ENCODE assay signal across 8 cellular contexts in the genomic region with DNA sequence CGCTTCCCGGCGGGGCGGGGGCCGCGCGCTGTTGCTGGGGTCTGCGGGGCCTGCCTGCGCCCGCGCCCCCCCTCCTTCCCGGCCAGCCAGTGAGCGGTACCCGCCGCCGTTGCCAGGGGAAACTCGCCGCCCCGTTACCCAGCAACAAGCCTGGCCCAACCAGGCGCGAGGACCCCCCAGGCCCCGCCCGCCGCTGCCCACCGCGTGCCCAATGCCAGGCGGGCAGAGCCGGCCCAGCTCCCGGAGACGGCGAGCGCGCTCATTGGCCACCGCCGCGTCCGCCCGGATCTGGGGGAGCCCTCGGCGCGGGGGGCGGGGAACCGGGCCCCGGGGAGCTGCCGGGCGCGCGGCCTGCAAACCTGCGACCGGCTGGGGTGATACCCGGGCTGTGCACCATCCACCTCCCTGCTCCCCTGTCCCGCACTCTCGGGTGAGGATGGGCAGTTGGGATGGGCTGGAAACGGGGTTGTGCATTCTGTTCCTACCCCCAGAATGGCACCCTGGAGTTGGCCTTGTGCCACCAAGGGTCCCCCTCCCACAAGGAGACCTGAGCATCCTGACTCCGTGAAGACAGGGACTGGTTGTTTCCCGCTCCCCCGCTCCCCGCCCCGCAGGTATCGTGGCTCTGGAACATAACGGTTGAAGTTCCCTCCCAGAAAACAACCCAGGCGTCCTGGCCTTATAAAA. TPM values are rescaled to one million over a fixed set of nuclear protein-coding genes. Genes with fewer than 3 reads are reported as not detected.
DNase-seq lines count a peak whose midpoint lies in the region; ATAC-seq, FAIRE-seq and TF ChIP-seq lines count a peak whose summit lies in the region.

No MANE protein-coding gene starts in this region.

- ATAC-seq in GM23338 (peak; percentile 33), T-cell (replicated peaks in 1 of 4) (peak; percentile 4 to 34 (median 24)), GM18520 (IDR thresholded peaks at IDR 0.05; ENCODE audit: unreplicated experiment) (no peak)
- ATAC-seq in stimulated activated naive CD8-positive, alpha-beta T cell treated with anti-CD3 and anti-CD28 coated beads, Interleukin-15, Interleukin-2, amounts not matched to agents 100 U/mL and 50 U/mL, for 24 hours: no peak

- H3K9me3 ChIP-seq in kidney (ENCODE audit: control insufficient read depth in 1 of 2, low read length in 2 of 2): no peaks in the 10 kb centered on the region

- TF ChIP-seq CTCF in GM23338 (conservative IDR thresholded peaks at IDR 0.05; ENCODE audit: low read depth in 2 of 2) (no peak), bronchial epithelial cell (IDR thresholded peaks at IDR 0.05; ENCODE audit: insufficient read depth, low read length, severe bottlenecking) (no peak), kidney (IDR thresholded peaks at IDR 0.05; ENCODE audit: borderline replicate concordance, extremely low read depth, insufficient read depth) (no peak)

- CTCF ChIA-PET in T-cell (lab: Charles Lee): interaction anchor here in 1 of 2 donors (1.2 kb wide), 1 partner anchor 29 kb away, joined by 4 read pairs; no protein-coding TSS in a partner anchor

- intact Hi-C loops in kidney (cut with DNase I): loop anchor here (10.0 kb wide), 1 partner anchor 85 kb away; no protein-coding TSS in a partner anchor

- H3K4me3 ChIP-seq in GM23338 (peak overlapping the region; percentile 73), bronchial epithelial cell (ENCODE audit: low read depth, low read length) (peak overlapping the region; percentile 4), kidney (ENCODE audit: low read length in 2 of 2) (no peak overlapping the region)

- H3K36me3 Mint-ChIP-seq in GM23338 (ENCODE audit: low read depth) (peaks cover 6% of the 10 kb centered on the region; the same call in 1 of the 3 replicates), T-cell (no peaks in the 10 kb centered on the region)

- no peak overlapping the region for H2AFZ ChIP-seq in GM23338

- H3K27ac Mint-ChIP-seq in GM23338: no peak overlapping the region
- H3K27ac Mint-ChIP-seq in T-cell: no peak overlapping the region

- H3K4me3 Mint-ChIP-seq in GM23338 (peak overlapping the region; percentile 51), T-cell (peak overlapping the region; percentile 53 to 83 (median 54))

- no peaks in the 10 kb centered on the region for H4K20me1 ChIP-seq in GM23338 (replicated peaks; ENCODE audit: insufficient read depth)

- H3K9ac ChIP-seq in kidney (ENCODE audit: low read length in 2 of 2): no peak overlapping the region

- H3K27me3 ChIP-seq in GM23338 (ENCODE audit: insufficient read depth) (peaks cover 41% of the 10 kb centered on the region), bronchial epithelial cell (ENCODE audit: control insufficient read depth, insufficient read depth, low read length) (no peaks in the 10 kb centered on the region)

- H3K4me1 ChIP-seq in GM23338 (ENCODE audit: insufficient read depth) (peaks cover 23% of the 10 kb centered on the region), kidney (ENCODE audit: control insufficient read depth in 1 of 2, insufficient read depth in 1 of 2, low read depth in 1 of 2, low read length in 2 of 2) (peaks cover 7 to 15% of the 10 kb centered on the region in 2 donors)

- POLR2A ChIA-PET in T-cell (lab: Charles Lee): no interaction called here

- H3K9me3 Mint-ChIP-seq in GM23338: peaks cover 3% of the 10 kb centered on the region; the same call in 2 of the 3 replicates
- no peaks in the 10 kb centered on the region for H3K9me3 Mint-ChIP-seq in T-cell

- H3K27ac ChIP-seq in GM23338 (ENCODE audit: low read depth): no peak overlapping the region
- H3K27ac ChIP-seq in kidney (ENCODE audit: low read depth in 2 of 2, low read length in 2 of 2): no peak overlapping the region

- H3K36me3 ChIP-seq in GM23338 (ENCODE audit: insufficient read depth): no peaks in the 10 kb centered on the region
- H3K36me3 ChIP-seq in bronchial epithelial cell (ENCODE audit: control insufficient read depth, insufficient read depth, low read length): no peaks in the 10 kb centered on the region
- H3K36me3 ChIP-seq in kidney (ENCODE audit: control insufficient read depth in 1 of 2, insufficient read depth in 2 of 2, low read length in 2 of 2): no peaks in the 10 kb centered on the region

- peak overlapping the region; percentile 90 for H3K4me2 ChIP-seq in GM23338

- no peaks in the 10 kb centered on the region for H3K79me2 ChIP-seq in GM23338 (replicated peaks; ENCODE audit: insufficient read depth)

- peak; percentile 68 for DNase-seq in 8988T
- DNase-seq in GM23338 (ENCODE audit: low spot score): peak; percentile 84
- peak in 25 of 34 experiments; percentile 31 to 68 (median 54) for DNase-seq in T-cell
- no peak for DNase-seq in bronchial epithelial cell (ENCODE audit: low read depth)
- DNase-seq in kidney: peak; percentile 85
- DNase-seq in stimulated activated naive CD8-positive, alpha-beta T cell treated with anti-CD3 and anti-CD28 coated beads, Interleukin-15, Interleukin-2, amounts not matched to agents 100 U/mL and 50 U/mL, for 24 hours: peak; percentile 61
- DNase-seq in H4 (ENCODE audit: low spot score): no peak

- H3K4me1 Mint-ChIP-seq in GM23338: peaks cover 21% of the 10 kb centered on the region
- H3K4me1 Mint-ChIP-seq in T-cell: peaks cover 8 to 31% (median 30%) of the 10 kb centered on the region in 3 donors

- H3K27me3 Mint-ChIP-seq in GM23338 (ENCODE audit: insufficient read depth, low read depth, poor library complexity) (peaks cover 25% of the 10 kb centered on the region), T-cell (no peaks in the 10 kb centered on the region)

- H3K9me2 ChIP-seq in GM23338 (ENCODE audit: insufficient read depth): no peaks in the 10 kb centered on the region

- peaks cover 43% of the 10 kb centered on the region for H3F3A ChIP-seq in GM23338 (replicated peaks; ENCODE audit: low read depth)

- no peak for FAIRE-seq in bronchial epithelial cell (lab: Jason Lieb, UNC)
- FAIRE-seq in kidney (lab: Jason Lieb, UNC): no peak

TF ChIP-seq in GM23338, 12 proteins besides CTCF, POLR2A, EP300 and RAD21 (continues in another document):
- TF ChIP-seq, protein P1, sequence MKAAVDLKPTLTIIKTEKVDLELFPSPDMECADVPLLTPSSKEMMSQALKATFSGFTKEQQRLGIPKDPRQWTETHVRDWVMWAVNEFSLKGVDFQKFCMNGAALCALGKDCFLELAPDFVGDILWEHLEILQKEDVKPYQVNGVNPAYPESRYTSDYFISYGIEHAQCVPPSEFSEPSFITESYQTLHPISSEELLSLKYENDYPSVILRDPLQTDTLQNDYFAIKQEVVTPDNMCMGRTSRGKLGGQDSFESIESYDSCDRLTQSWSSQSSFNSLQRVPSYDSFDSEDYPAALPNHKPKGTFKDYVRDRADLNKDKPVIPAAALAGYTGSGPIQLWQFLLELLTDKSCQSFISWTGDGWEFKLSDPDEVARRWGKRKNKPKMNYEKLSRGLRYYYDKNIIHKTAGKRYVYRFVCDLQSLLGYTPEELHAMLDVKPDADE (IDR thresholded peaks at IDR 0.05): no peak
- TF ChIP-seq JUNB (IDR thresholded peaks at IDR 0.05; ENCODE audit: unreplicated experiment): no peak
- TF ChIP-seq CREB1 (CRISPR knock-in tag; IDR thresholded peaks at IDR 0.05; ENCODE audit: low read depth): no peak
- no peak for TF ChIP-seq STAT1 (IDR thresholded peaks at IDR 0.05; ENCODE audit: unreplicated experiment)
- no peak for TF ChIP-seq NANOG (IDR thresholded peaks at IDR 0.05; ENCODE audit: borderline replicate concordance)
- TF ChIP-seq, protein P2, sequence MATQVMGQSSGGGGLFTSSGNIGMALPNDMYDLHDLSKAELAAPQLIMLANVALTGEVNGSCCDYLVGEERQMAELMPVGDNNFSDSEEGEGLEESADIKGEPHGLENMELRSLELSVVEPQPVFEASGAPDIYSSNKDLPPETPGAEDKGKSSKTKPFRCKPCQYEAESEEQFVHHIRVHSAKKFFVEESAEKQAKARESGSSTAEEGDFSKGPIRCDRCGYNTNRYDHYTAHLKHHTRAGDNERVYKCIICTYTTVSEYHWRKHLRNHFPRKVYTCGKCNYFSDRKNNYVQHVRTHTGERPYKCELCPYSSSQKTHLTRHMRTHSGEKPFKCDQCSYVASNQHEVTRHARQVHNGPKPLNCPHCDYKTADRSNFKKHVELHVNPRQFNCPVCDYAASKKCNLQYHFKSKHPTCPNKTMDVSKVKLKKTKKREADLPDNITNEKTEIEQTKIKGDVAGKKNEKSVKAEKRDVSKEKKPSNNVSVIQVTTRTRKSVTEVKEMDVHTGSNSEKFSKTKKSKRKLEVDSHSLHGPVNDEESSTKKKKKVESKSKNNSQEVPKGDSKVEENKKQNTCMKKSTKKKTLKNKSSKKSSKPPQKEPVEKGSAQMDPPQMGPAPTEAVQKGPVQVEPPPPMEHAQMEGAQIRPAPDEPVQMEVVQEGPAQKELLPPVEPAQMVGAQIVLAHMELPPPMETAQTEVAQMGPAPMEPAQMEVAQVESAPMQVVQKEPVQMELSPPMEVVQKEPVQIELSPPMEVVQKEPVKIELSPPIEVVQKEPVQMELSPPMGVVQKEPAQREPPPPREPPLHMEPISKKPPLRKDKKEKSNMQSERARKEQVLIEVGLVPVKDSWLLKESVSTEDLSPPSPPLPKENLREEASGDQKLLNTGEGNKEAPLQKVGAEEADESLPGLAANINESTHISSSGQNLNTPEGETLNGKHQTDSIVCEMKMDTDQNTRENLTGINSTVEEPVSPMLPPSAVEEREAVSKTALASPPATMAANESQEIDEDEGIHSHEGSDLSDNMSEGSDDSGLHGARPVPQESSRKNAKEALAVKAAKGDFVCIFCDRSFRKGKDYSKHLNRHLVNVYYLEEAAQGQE (IDR thresholded peaks at IDR 0.05; ENCODE audit: unreplicated experiment): no peak

RNA-seq across cellular contexts. Expression of a gene that starts 8.8 kb away (rescaled TPM):
- total RNA-seq in GM23338 (2014; rRNA removed; shearing (Covaris generic)): 27.8 and 31.9 TPM in 2 replicates
- 23.4 and 25.8 TPM in 2 replicates for polyA plus RNA-seq in GM23338 (2016; fragmentation: Nextera tagmentation; extraction: Ambion mirVana)
- total RNA-seq in T-cell: 10 to 100 TPM; 20.0 to 48.6 (median 39.2) TPM
- total RNA-seq in bronchial epithelial cell: 6.3 and 12.6 TPM in 2 replicates
- 14.2 TPM for total RNA-seq in kidney
- polyA plus RNA-seq in kidney (ENCODE audit: insufficient read depth, low read depth, low replicate concordance): 3.2 TPM
- 3.3 and 3.7 TPM in 2 replicates for total RNA-seq in H4 (2014; rRNA removed; shearing (Covaris generic))

RNA-seq across cellular contexts. Expression of a gene that starts 16.6 kb away (rescaled TPM):
- 14.5 and 17.3 TPM in 2 replicates for total RNA-seq in GM23338 (2014; rRNA removed; shearing (Covaris generic))
- polyA plus RNA-seq in GM23338 (2016; fragmentation: Nextera tagmentation; extraction: Ambion mirVana) (15.0 and 15.3 TPM in 2 replicates), kidney (ENCODE audit: insufficient read depth, low read depth, low replicate concordance) (14.0 TPM)
- total RNA-seq in T-cell (10 to 100 TPM; 40.4 to 57.2 (median 49.7) TPM), bronchial epithelial cell (3.7 and 8.3 TPM in 2 replicates), kidney (49.0 TPM)
- 3.4 and 3.6 TPM in 2 replicates for total RNA-seq in H4 (2014; rRNA removed; shearing (Covaris generic))

RNA-seq across cellular contexts. Expression of a gene that starts 34.9 kb away (rescaled TPM):
- total RNA-seq in GM23338 (2014; rRNA removed; shearing (Covaris generic)): 1.7 and 2.9 TPM in 2 replicates
- polyA plus RNA-seq in GM23338 (2016; fragmentation: Nextera tagmentation; extraction: Ambion mirVana): 10.2 and 12.7 TPM in 2 replicates
- total RNA-seq in T-cell: 10 to 100 TPM; 11.3 to 19.2 (median 15.6) TPM
- total RNA-seq in bronchial epithelial cell: 0.53 and 1.7 TPM in 2 replicates
- 28.4 TPM for total RNA-seq in kidney
- polyA plus RNA-seq in kidney (ENCODE audit: insufficient read depth, low read depth, low replicate concordance): 17.0 TPM
- 5.7 and 7.2 TPM in 2 replicates for total RNA-seq in H4 (2014; rRNA removed; shearing (Covaris generic))

Comparison
In these comparisons a context has a peak if more than half of its experiments do, and no peak if none do; other contexts are left out.
1. DNase-seq: peak in 8988T (single experiment), GM23338 (single experiment), T-cell (25 of 34), kidney (single experiment) and stimulated activated naive CD8-positive, alpha-beta T cell treated with anti-CD3 and anti-CD28 coated beads, Interleukin-15, Interleukin-2, amounts not matched to agents 100 U/mL and 50 U/mL, for 24 hours (single experiment); none in bronchial epithelial cell (single experiment) and H4 (single experiment).
2. ATAC-seq: peak in GM23338 (single experiment) and T-cell (4 of 4); none in stimulated activated naive CD8-positive, alpha-beta T cell treated with anti-CD3 and anti-CD28 coated beads, Interleukin-15, Interleukin-2, amounts not matched to agents 100 U/mL and 50 U/mL, for 24 hours (single experiment) and GM18520 (single experiment).
3. H3K4me3 ChIP-seq: peak in GM23338 (single experiment) and bronchial epithelial cell (single experiment); none in kidney (0 of 2).